ENCODE assay signal across 15 cellular contexts in genomic region chr19:19155495-19156219, GRCh38. TPM values are rescaled to one million over a fixed set of nuclear protein-coding genes. Genes with fewer than 3 reads are reported as not detected.
DNase-seq lines count a peak whose midpoint lies in the region; ATAC-seq, FAIRE-seq and TF ChIP-seq lines count a peak whose summit lies in the region.
"Had no signal": no experiment of that assay in that cellular context is flagged by ENCODE, and none has a peak within 500 bp of the region (broad histone marks: within the 10 kb centered on the region; RNA-seq: fewer than 3 reads in every experiment).

No MANE protein-coding gene starts in this region.

- H3K4me2 ChIP-seq in H1 (ENCODE audit: insufficient read depth in 1 of 2, low read depth in 2 of 2, low read length in 2 of 2), result no peak overlapping the region

- no peak overlapping the region for H4K91ac ChIP-seq in H1 (replicated peaks; ENCODE audit: insufficient read length, low read length)

- no peak for TF ChIP-seq RAD21 in H1 (IDR thresholded peaks at IDR 0.05 in 1 of 2, conservative IDR thresholded peaks at IDR 0.05 in 1 of 2; ENCODE audit: low read depth in 2 of 2, low read length in 2 of 2)

- POLR2A ChIA-PET in H1 (lab: Charles Lee; ENCODE audit: partially characterized antibody), result interaction anchor here (1.0 to 9.4 kb wide), 6 partner anchors 8 to 94 kb away, joined by 3 to 133 read pairs (median 4); partner anchors contain the start of gene MEF2B

- no peaks in the 10 kb centered on the region for H3K9me3 ChIP-seq in H1 (ENCODE audit: insufficient read depth in 2 of 2, low read depth in 1 of 2, low read length in 1 of 2)
- no peaks in the 10 kb centered on the region for H3K9me3 ChIP-seq in gastroesophageal sphincter
- H3K9me3 ChIP-seq: thyroid gland had no signal

- TF ChIP-seq CTCF in H1 (IDR thresholded peaks at IDR 0.05; ENCODE audit: control extremely low read depth in 1 of 3, insufficient read depth in 1 of 3, low read depth in 1 of 3, low read length in 3 of 3) (no peak), gastroesophageal sphincter (IDR thresholded peaks at IDR 0.05) (no peak)

- H3K36me3 ChIP-seq in H1 (ENCODE audit: control insufficient read depth in 2 of 4, insufficient read depth in 4 of 4, low read length in 3 of 4) (peaks cover 0 to 8% (median 0%) of the 10 kb centered on the region in 4 experiments; a peak in 1 of 8 replicates), gastroesophageal sphincter (peaks cover 0 to 22% of the 10 kb centered on the region in 2 donors)
- H3K36me3 ChIP-seq: thyroid gland had no signal

- no peak overlapping the region for H3K14ac ChIP-seq in H1 (ENCODE audit: insufficient read length)

- H2AK5ac ChIP-seq in H1 (ENCODE audit: low read depth, low read length), result no peak overlapping the region

- H3K27me3 ChIP-seq in H1 (replicated peaks in 1 of 4; ENCODE audit: control insufficient read depth in 3 of 4, extremely low read depth in 1 of 4, insufficient read depth in 3 of 4, low read length in 3 of 4) (no peaks in the 10 kb centered on the region; a peak in 1 of 7 replicates), gastroesophageal sphincter (no peaks in the 10 kb centered on the region)
- H3K27me3 ChIP-seq: thyroid gland had no signal

- H3K56ac ChIP-seq in H1 (replicated peaks; ENCODE audit: insufficient read length, low read depth, low read length), result no peak overlapping the region

- CTCF ChIA-PET in H1 (lab: Charles Lee; ENCODE audit: partially characterized antibody), result interaction anchor here (0.6 to 11.9 kb wide), 11 partner anchors 8 to 160 kb away, joined by 3 to 109 read pairs (median 4); partner anchors contain the start of genes MEF2B and NR2C2AP

- H2BK20ac ChIP-seq in H1 (ENCODE audit: low read length), result no peak overlapping the region

- 0 out of 2 replicates have a peak overlapping the region, but pooled peaks have one; percentile 42 for H2BK12ac ChIP-seq in H1 (ENCODE audit: low read depth, low read length)

- H3K79me2 ChIP-seq in H1 (ENCODE audit: control insufficient read depth in 1 of 2, insufficient read depth in 2 of 2, low read length in 2 of 2), result no peaks in the 10 kb centered on the region
- H3K79me2 ChIP-seq: parathyroid adenoma had no signal

- H4K8ac ChIP-seq in H1 (ENCODE audit: extremely low read depth, insufficient read depth, low read length), result no peak overlapping the region

- DNase-seq in H1 (ENCODE audit: low read depth in 1 of 2, low spot score in 2 of 2) (no peak), OCI-M1 (lab: John Stamatoyannopoulos, UW) (no peak), islet precursor cell (no peak), inferior parietal cortex (ENCODE audit: extremely low spot score) (no peak)
- DNase-seq: activated CD4-positive, alpha-beta T cell treated with anti-CD3 and anti-CD28 coated beads for 36 hours; CD8-positive, alpha-beta T cell; foreskin fibroblast; left ventricle myocardium inferior; thyroid gland had no signal

- no peak overlapping the region for H2BK120ac ChIP-seq in H1 (replicated peaks; ENCODE audit: low read depth, low read length)

- TF ChIP-seq POLR2A in H1 (IDR thresholded peaks at IDR 0.05; ENCODE audit: control extremely low read depth in 1 of 2, low read depth in 2 of 2, low read length in 2 of 2) (no peak), gastroesophageal sphincter (IDR thresholded peaks at IDR 0.05) (no peak)

- TF ChIP-seq EP300 in H1 (IDR thresholded peaks at IDR 0.05; ENCODE audit: borderline replicate concordance in 1 of 2, low read depth in 2 of 2, low read length in 2 of 2) (no peak), gastroesophageal sphincter (IDR thresholded peaks at IDR 0.05) (no peak)

- H3K4me3 ChIP-seq in H1 (ENCODE audit: extremely low read depth in 1 of 4, insufficient read depth in 2 of 4, low read depth in 3 of 4, low read length in 4 of 4) (no peak overlapping the region), gastroesophageal sphincter (no peak overlapping the region)
- H3K4me3 ChIP-seq: left ventricle myocardium inferior, thyroid gland had no signal

- no peak overlapping the region for H2AFZ ChIP-seq in H1 (ENCODE audit: low read length)
- H2AFZ ChIP-seq: parathyroid adenoma had no signal

- no peaks in the 10 kb centered on the region for H3K23me2 ChIP-seq in H1 (ENCODE audit: low read depth, low read length)

- no peak for FAIRE-seq in H1 (lab: Jason Lieb, UNC)
- FAIRE-seq: colon had no signal

- H3K27ac ChIP-seq in H1 (ENCODE audit: low read depth, low read length), result no peak overlapping the region
- no peak overlapping the region for H3K27ac ChIP-seq in gastroesophageal sphincter
- H3K27ac ChIP-seq: left ventricle myocardium inferior, parathyroid adenoma, thyroid gland had no signal

- H3K23ac ChIP-seq in H1 (ENCODE audit: insufficient read length), result no peak overlapping the region

- ATAC-seq in GM18511 (IDR thresholded peaks at IDR 0.05; ENCODE audit: unreplicated experiment) (peak; percentile 73), GM21360 (IDR thresholded peaks at IDR 0.05; ENCODE audit: unreplicated experiment) (peak; percentile 36), HG03045 (IDR thresholded peaks at IDR 0.05; ENCODE audit: unreplicated experiment) (peak; percentile 65), gastroesophageal sphincter (no peak)
- ATAC-seq: activated CD4-positive, alpha-beta T cell treated with anti-CD3 and anti-CD28 coated beads for 36 hours; CD8-positive, alpha-beta T cell had no signal

- no peak overlapping the region for H4K5ac ChIP-seq in H1 (ENCODE audit: insufficient read length, low read depth, low read length)

- WGBS in H1 (ENCODE audit: extremely low coverage in 1 of 2, insufficient coverage in 1 of 2, insufficient read length in 1 of 2, insufficient replicate concordance in 2 of 2, low coverage in 1 of 2, low lambda C conversion rate in 2 of 2, missing lambda C conversion rate in 1 of 2), 2 experiments, result 89% methylated on average over 10 of the region's 10 CpGs; no CpG with 5 or more reads in 1 of the 2 experiments
- 86 to 87% methylated on average over 3 to 7 of the region's 10 CpGs for WGBS in gastroesophageal sphincter (ENCODE audit: low coverage in 1 of 2), 2 donors

- H4K20me1 ChIP-seq in H1 (replicated peaks in 1 of 2; ENCODE audit: control insufficient read depth in 1 of 2, insufficient read depth in 2 of 2, low read length in 2 of 2), result no peaks in the 10 kb centered on the region

- H3K18ac ChIP-seq in H1 (ENCODE audit: extremely low read depth, low read length), result no peak overlapping the region

- peaks cover 0 to 4% (median 1%) of the 10 kb centered on the region in 4 experiments; a peak in 4 of 7 replicates for H3K4me1 ChIP-seq in H1 (replicated peaks in 1 of 4; ENCODE audit: control insufficient read depth in 3 of 4, insufficient read depth in 4 of 4, low read length in 3 of 4)
- H3K4me1 ChIP-seq in gastroesophageal sphincter, result no peaks in the 10 kb centered on the region
- H3K4me1 ChIP-seq: left ventricle myocardium inferior, parathyroid adenoma, thyroid gland had no signal

- no peaks in the 10 kb centered on the region for H3K79me1 ChIP-seq in H1 (ENCODE audit: low read depth, low read length)

- H3K4ac ChIP-seq in H1 (replicated peaks; ENCODE audit: insufficient read length, low read depth, low read length), result no peak overlapping the region

- no peak overlapping the region for H2BK15ac ChIP-seq in H1 (ENCODE audit: low read length)

- H2BK5ac ChIP-seq in H1 (ENCODE audit: low read depth, low read length), result no peak overlapping the region

- no peak overlapping the region for H3K9ac ChIP-seq in H1 (replicated peaks in 1 of 4; ENCODE audit: extremely low read depth in 1 of 4, low read depth in 3 of 4, low read length in 3 of 4)
- H3K9ac ChIP-seq: parathyroid adenoma had no signal

RNA-seq across cellular contexts. Expression of gene MEF2B, which starts 14.4 kb away (rescaled TPM):
- total RNA-seq in H1 (2021; fragmentation: NEBNext Ultra II Directional; extraction: Animal tissue kit (Norgen Biotek cat#: 25700)), result 2.8 and 4.1 TPM in 2 replicates
- polyA plus RNA-seq in H1 (2011; rRNA removed), result 3.7 and 17.8 TPM in 2 replicates
- 8.9 TPM for polyA plus RNA-seq in H1 (2011; cell fraction: cytosol; rRNA removed)
- 17.1 TPM for polyA plus RNA-seq in H1 (2011; cell fraction: nucleus; rRNA removed)
- 1.4 to 2.8 TPM (median 1.6 TPM) in 4 replicates for polyA plus RNA-seq in H1 (2012, experiment 1 of 2)
- polyA plus RNA-seq in H1 (2012, experiment 2 of 2), result 1.7 TPM
- polyA plus RNA-seq in H1 (2013, experiment 1 of 2), result 1.1 TPM
- polyA plus RNA-seq in H1 (2013, experiment 2 of 2), result 1.5 TPM
- polyA minus RNA-seq in H1 (2011; rRNA and poly(A)+ RNA removed), result 0.76 and 2.1 TPM in 2 replicates
- not detected for polyA minus RNA-seq in H1 (2011; cell fraction: cytosol; rRNA and poly(A)+ RNA removed)
- 1.4 TPM for polyA minus RNA-seq in H1 (2011; cell fraction: nucleus; rRNA and poly(A)+ RNA removed)
- not detected for total RNA-seq in gastroesophageal sphincter

RNA-seq across cellular contexts. Expression of gene TMEM161A, which starts 17.4 kb away (rescaled TPM):
- 41.9 and 47.8 TPM in 2 replicates for total RNA-seq in H1 (2021; fragmentation: NEBNext Ultra II Directional; extraction: Animal tissue kit (Norgen Biotek cat#: 25700))
- polyA plus RNA-seq in H1 (2011; rRNA removed), result 103 and 153 TPM in 2 replicates
- polyA plus RNA-seq in H1 (2011; cell fraction: cytosol; rRNA removed), result 80.8 TPM
- polyA plus RNA-seq in H1 (2011; cell fraction: nucleus; rRNA removed), result 202 TPM
- 26.3 to 50.2 TPM (median 47.7 TPM) in 4 replicates for polyA plus RNA-seq in H1 (2012, experiment 1 of 2)
- polyA plus RNA-seq in H1 (2012, experiment 2 of 2), result 46.4 TPM
- 62.3 TPM for polyA plus RNA-seq in H1 (2013, experiment 1 of 2)
- 53.9 TPM for polyA plus RNA-seq in H1 (2013, experiment 2 of 2)
- 46.0 and 81.2 TPM in 2 replicates for polyA minus RNA-seq in H1 (2011; rRNA and poly(A)+ RNA removed)
- 40.2 TPM for polyA minus RNA-seq in H1 (2011; cell fraction: cytosol; rRNA and poly(A)+ RNA removed)
- 34.3 TPM for polyA minus RNA-seq in H1 (2011; cell fraction: nucleus; rRNA and poly(A)+ RNA removed)
- total RNA-seq in gastroesophageal sphincter, result 10 to 100 TPM; 16.7 to 24.5 (median 20.1) TPM

RNA-seq across cellular contexts. Expression of gene BORCS8, which starts 36.3 kb away (rescaled TPM):
- 15.9 and 20.9 TPM in 2 replicates for total RNA-seq in H1 (2021; fragmentation: NEBNext Ultra II Directional; extraction: Animal tissue kit (Norgen Biotek cat#: 25700))
- 15.0 and 22.9 TPM in 2 replicates for polyA plus RNA-seq in H1 (2011; rRNA removed)
- polyA plus RNA-seq in H1 (2011; cell fraction: cytosol; rRNA removed), result 15.4 TPM
- 24.2 TPM for polyA plus RNA-seq in H1 (2011; cell fraction: nucleus; rRNA removed)
- 11.8 to 16.6 TPM (median 13.8 TPM) in 4 replicates for polyA plus RNA-seq in H1 (2012, experiment 1 of 2)
- polyA plus RNA-seq in H1 (2012, experiment 2 of 2), result 10.5 TPM
- 13.4 TPM for polyA plus RNA-seq in H1 (2013, experiment 1 of 2)
- 13.0 TPM for polyA plus RNA-seq in H1 (2013, experiment 2 of 2)
- 10.8 and 12.8 TPM in 2 replicates for polyA minus RNA-seq in H1 (2011; rRNA and poly(A)+ RNA removed)
- 4.4 TPM for polyA minus RNA-seq in H1 (2011; cell fraction: cytosol; rRNA and poly(A)+ RNA removed)
- polyA minus RNA-seq in H1 (2011; cell fraction: nucleus; rRNA and poly(A)+ RNA removed), result 12.4 TPM
- 10 to 100 TPM in 3 of 4 donors, 1 to 10 TPM in 1; 9.4 to 28.8 (median 14.7) TPM for total RNA-seq in gastroesophageal sphincter

RNA-seq across cellular contexts. Expression of gene RFXANK, which starts 36.4 kb away (rescaled TPM):
- 72.9 and 77.7 TPM in 2 replicates for total RNA-seq in H1 (2021; fragmentation: NEBNext Ultra II Directional; extraction: Animal tissue kit (Norgen Biotek cat#: 25700))
- polyA plus RNA-seq in H1 (2011; rRNA removed), result 87.5 and 105 TPM in 2 replicates
- 84.1 TPM for polyA plus RNA-seq in H1 (2011; cell fraction: cytosol; rRNA removed)
- polyA plus RNA-seq in H1 (2011; cell fraction: nucleus; rRNA removed), result 140 TPM
- 71.3 to 123 TPM (median 104 TPM) in 4 replicates for polyA plus RNA-seq in H1 (2012, experiment 1 of 2)
- 156 TPM for polyA plus RNA-seq in H1 (2012, experiment 2 of 2)
- polyA plus RNA-seq in H1 (2013, experiment 1 of 2), result 97.6 TPM
- polyA plus RNA-seq in H1 (2013, experiment 2 of 2), result 103 TPM
- 29.0 and 36.8 TPM in 2 replicates for polyA minus RNA-seq in H1 (2011; rRNA and poly(A)+ RNA removed)
- polyA minus RNA-seq in H1 (2011; cell fraction: cytosol; rRNA and poly(A)+ RNA removed), result 32.7 TPM
- 47.1 TPM for polyA minus RNA-seq in H1 (2011; cell fraction: nucleus; rRNA and poly(A)+ RNA removed)
- 10 to 100 TPM; 36.2 to 46.6 (median 40.9) TPM for total RNA-seq in gastroesophageal sphincter

RNA-seq across cellular contexts. Expression of gene NR2C2AP, which starts 47.6 kb away (rescaled TPM):
- total RNA-seq in H1 (2021; fragmentation: NEBNext Ultra II Directional; extraction: Animal tissue kit (Norgen Biotek cat#: 25700)), result 20.5 and 24.9 TPM in 2 replicates
- 16.4 TPM in 2 replicates for polyA plus RNA-seq in H1 (2011; rRNA removed)
- polyA plus RNA-seq in H1 (2011; cell fraction: cytosol; rRNA removed), result 20.5 TPM
- polyA plus RNA-seq in H1 (2011; cell fraction: nucleus; rRNA removed), result 26.2 TPM
- polyA plus RNA-seq in H1 (2012, experiment 1 of 2), result 18.7 to 25.9 TPM (median 23.8 TPM) in 4 replicates
- 27.7 TPM for polyA plus RNA-seq in H1 (2012, experiment 2 of 2)
- 13.6 TPM for polyA plus RNA-seq in H1 (2013, experiment 1 of 2)
- polyA plus RNA-seq in H1 (2013, experiment 2 of 2), result 13.5 TPM
- polyA minus RNA-seq in H1 (2011; rRNA and poly(A)+ RNA removed), result 11.5 and 12.5 TPM in 2 replicates
- polyA minus RNA-seq in H1 (2011; cell fraction: cytosol; rRNA and poly(A)+ RNA removed), result 4.9 TPM
- polyA minus RNA-seq in H1 (2011; cell fraction: nucleus; rRNA and poly(A)+ RNA removed), result 7.6 TPM
- 10 to 100 TPM; 14.0 to 21.4 (median 16.8) TPM for total RNA-seq in gastroesophageal sphincter
